ENCODE assay signal across 1 cellular context in genomic region chr17:44608732-44609435, GRCh38.
TF ChIP-seq lines count a peak whose summit lies in the region.

No MANE protein-coding gene starts in this region.

TF ChIP-seq in HepG2, 621 proteins besides CTCF, POLR2A, EP300 and RAD21 (continued from another document and continues in another):
- peak; percentile 39; the same call in 1 of the 2 replicates for TF ChIP-seq ZNF280B (CRISPR knock-in tag; IDR thresholded peaks at IDR 0.05; ENCODE audit: borderline replicate concordance)
- no peak for TF ChIP-seq HOXA5 (CRISPR knock-in tag; IDR thresholded peaks at IDR 0.05)
- TF ChIP-seq NR2F6 (IDR thresholded peaks at IDR 0.05), result no peak
- peak; percentile 81 for TF ChIP-seq NR2F6 (CRISPR knock-in tag; IDR thresholded peaks at IDR 0.05)
- no peak for TF ChIP-seq CENPBD1 (CRISPR knock-in tag; IDR thresholded peaks at IDR 0.05; ENCODE audit: borderline replicate concordance, low read depth)
- 0 out of 2 replicates have a peak, but pooled peaks have one; percentile 26 for TF ChIP-seq YEATS2 (CRISPR knock-in tag; IDR thresholded peaks at IDR 0.05; ENCODE audit: borderline replicate concordance)
- TF ChIP-seq FOXO4 (CRISPR knock-in tag; conservative IDR thresholded peaks at IDR 0.05), result no peak
- TF ChIP-seq ZNF205 (CRISPR knock-in tag; IDR thresholded peaks at IDR 0.05), result 0 out of 2 replicates have a peak, but pooled peaks have one; percentile 38
- 0 out of 2 replicates have a peak, but pooled peaks have one; percentile 60 for TF ChIP-seq ZNF670 (CRISPR knock-in tag; IDR thresholded peaks at IDR 0.05; ENCODE audit: borderline replicate concordance)
- TF ChIP-seq IRF1 (CRISPR knock-in tag; IDR thresholded peaks at IDR 0.05; ENCODE audit: low read depth), result no peak
- TF ChIP-seq ARID2 (CRISPR knock-in tag; IDR thresholded peaks at IDR 0.05; ENCODE audit: borderline replicate concordance), result no peak
- TF ChIP-seq ZBTB20 (CRISPR knock-in tag; IDR thresholded peaks at IDR 0.05; ENCODE audit: borderline replicate concordance, low read depth), result no peak
- peak; percentile 86; the same call in 1 of the 2 replicates for TF ChIP-seq IRF9 (CRISPR knock-in tag; IDR thresholded peaks at IDR 0.05; ENCODE audit: borderline replicate concordance)
- peak; percentile 53; the same call in 1 of the 2 replicates for TF ChIP-seq REPIN1 (CRISPR knock-in tag; IDR thresholded peaks at IDR 0.05; ENCODE audit: borderline replicate concordance, low read depth)
- TF ChIP-seq SOX6 (IDR thresholded peaks at IDR 0.05), result no peak
- peak; percentile 57 for TF ChIP-seq SOX6 (CRISPR knock-in tag; IDR thresholded peaks at IDR 0.05)
- no peak for TF ChIP-seq ZNF501 (CRISPR knock-in tag; IDR thresholded peaks at IDR 0.05)
- no peak for TF ChIP-seq ZBTB40 (IDR thresholded peaks at IDR 0.05)
- 0 out of 2 replicates have a peak, but pooled peaks have one; percentile 32 for TF ChIP-seq ZBTB40 (CRISPR knock-in tag; IDR thresholded peaks at IDR 0.05)
- TF ChIP-seq ZNF784 (CRISPR knock-in tag; IDR thresholded peaks at IDR 0.05; ENCODE audit: borderline replicate concordance), result no peak
- peak; percentile 76 for TF ChIP-seq IRF2 (CRISPR knock-in tag; IDR thresholded peaks at IDR 0.05)
- peak; percentile 93 for TF ChIP-seq ZNF292 (CRISPR knock-in tag; IDR thresholded peaks at IDR 0.05; ENCODE audit: borderline replicate concordance, low read depth)
- TF ChIP-seq ZNF451 (CRISPR knock-in tag; IDR thresholded peaks at IDR 0.05), result 0 out of 2 replicates have a peak, but pooled peaks have one; percentile 33
- no peak for TF ChIP-seq ZNF512 (CRISPR knock-in tag; IDR thresholded peaks at IDR 0.05)
- peak; percentile 46; the same call in 1 of the 2 replicates for TF ChIP-seq MYC (CRISPR knock-in tag; IDR thresholded peaks at IDR 0.05; ENCODE audit: borderline replicate concordance)
- TF ChIP-seq NKX3-1 (CRISPR knock-in tag; IDR thresholded peaks at IDR 0.05), result no peak
- TF ChIP-seq ZNF747 (CRISPR knock-in tag; IDR thresholded peaks at IDR 0.05; ENCODE audit: borderline replicate concordance), result peak; percentile 33; the same call in 1 of the 2 replicates
- TF ChIP-seq ZNF589 (CRISPR knock-in tag; conservative IDR thresholded peaks at IDR 0.05), result no peak
- peak; percentile 46; the same call in 1 of the 2 replicates for TF ChIP-seq ZGPAT (CRISPR knock-in tag; IDR thresholded peaks at IDR 0.05)
- no peak for TF ChIP-seq TCF7L2 (IDR thresholded peaks at IDR 0.05; ENCODE audit: low read depth, low read length)
- peak; percentile 18; the same call in 1 of the 2 replicates for TF ChIP-seq ZNF770 (CRISPR knock-in tag; IDR thresholded peaks at IDR 0.05)
- TF ChIP-seq PAX8 (CRISPR knock-in tag; IDR thresholded peaks at IDR 0.05; ENCODE audit: borderline replicate concordance), result no peak
- peak; percentile 80 for TF ChIP-seq SAP130 (CRISPR knock-in tag; IDR thresholded peaks at IDR 0.05; ENCODE audit: low read depth)
- TF ChIP-seq PBX2 (CRISPR knock-in tag; IDR thresholded peaks at IDR 0.05), result no peak
- peak; percentile 64 for TF ChIP-seq TEAD3 (CRISPR knock-in tag; optimal IDR thresholded peaks at IDR 0.05; ENCODE audit: borderline replicate concordance)
- peak; percentile 63; the same call in 1 of the 2 replicates for TF ChIP-seq SRY (CRISPR knock-in tag; IDR thresholded peaks at IDR 0.05)
